3 cellular contexts compared by ENCODE assay signal in genomic region chr13:31060655-31061054, GRCh38.
"Had no signal": no experiment of that assay in that cellular context is flagged by ENCODE, and none has a peak within 500 bp of the region (broad histone marks: within the 10 kb centered on the region; RNA-seq: fewer than 3 reads in every experiment).

No MANE protein-coding gene starts in this region.

- ATAC-seq: GM12878 had no signal

- DNase-seq: GDM1, GF-D8 had no signal

- H3K4me3 ChIP-seq: GM12878 had no signal
